Comparison of ENCODE assay signal across 9 cellular contexts in the genomic region with DNA sequence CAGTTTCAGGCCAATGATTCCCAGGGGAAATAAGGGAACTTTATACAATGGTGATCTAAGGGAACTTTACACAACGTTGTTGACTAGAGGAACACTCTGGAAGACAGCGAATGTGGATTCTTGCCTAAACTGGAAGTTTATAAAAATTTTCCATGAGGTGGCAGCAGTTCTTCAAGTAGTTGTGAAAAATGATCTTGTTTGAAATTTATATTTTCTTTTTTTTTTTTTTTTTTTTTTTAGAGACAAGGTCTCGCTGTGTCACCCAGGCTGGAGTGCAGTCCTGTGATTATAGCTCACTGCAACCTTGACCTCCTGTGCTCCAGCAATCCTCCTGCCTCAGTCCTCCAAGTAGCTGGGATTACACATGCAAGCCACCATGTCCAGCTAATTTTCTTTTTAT. TPM values are rescaled to one million over a fixed set of nuclear protein-coding genes. Genes with fewer than 3 reads are reported as not detected.
A peak's percentile ranks its signal among the peaks of the same experiment; 100 is the strongest.
DNase-seq lines count a peak whose midpoint lies in the region; ATAC-seq, FAIRE-seq and TF ChIP-seq lines count a peak whose summit lies in the region.
"Had no signal": no experiment of that assay in that cellular context is flagged by ENCODE, and none has a peak within 500 bp of the region (broad histone marks: within the 10 kb centered on the region; RNA-seq: fewer than 3 reads in every experiment).

No MANE protein-coding gene starts in this region.

- no peak for TF ChIP-seq EP300 in K562 (IDR thresholded peaks at IDR 0.05; ENCODE audit: low read length)

- no peaks in the 10 kb centered on the region for H3K27me3 Mint-ChIP-seq in activated CD4-positive, alpha-beta memory T cell treated with anti-CD3 and anti-CD28 coated beads for 36 hours

- CTCF ChIA-PET in K562 (lab: Yijun Ruan, JAX; ENCODE audit: low intra/inter-chr PET ratio): interaction anchor here (0.6 kb wide), 1 partner anchor 421 kb away, joined by 5 read pairs; no protein-coding TSS in a partner anchor
- CTCF ChIA-PET in activated CD4-positive, alpha-beta memory T cell treated with anti-CD3 and anti-CD28 coated beads for 36 hours (lab: Charles Lee): interaction anchor here (0.6 kb wide), 1 partner anchor 67 kb away, joined by 3 read pairs; no protein-coding TSS in a partner anchor

- H3K36me3 ChIP-seq in K562 (ENCODE audit: control insufficient read depth, insufficient read depth, low read length) (no peaks in the 10 kb centered on the region), right lobe of liver (no peaks in the 10 kb centered on the region)

- no peaks in the 10 kb centered on the region for H3K4me1 Mint-ChIP-seq in activated CD4-positive, alpha-beta memory T cell treated with anti-CD3 and anti-CD28 coated beads for 36 hours (ENCODE audit: low read depth)

- no peaks in the 10 kb centered on the region for H3K79me2 ChIP-seq in K562 (ENCODE audit: control insufficient read depth, insufficient read depth, low read length)

- H3K36me3 Mint-ChIP-seq in activated CD4-positive, alpha-beta memory T cell treated with anti-CD3 and anti-CD28 coated beads for 36 hours: no peaks in the 10 kb centered on the region

- H3K4me2 ChIP-seq in K562 (ENCODE audit: insufficient read depth, low read length): no peak overlapping the region

- no peaks in the 10 kb centered on the region for H3K9me1 ChIP-seq in K562 (ENCODE audit: control insufficient read depth, insufficient read depth, low read length)

- peak; percentile 56 for FAIRE-seq in K562 (lab: Jason Lieb, UNC)
- no peak for FAIRE-seq in urothelium cell line (lab: Jason Lieb, UNC)

- H3K9me3 Mint-ChIP-seq in activated CD4-positive, alpha-beta memory T cell treated with anti-CD3 and anti-CD28 coated beads for 36 hours: no peaks in the 10 kb centered on the region

- peak overlapping the region; percentile 69; the same call in 1 of the 2 replicates for H2AFZ ChIP-seq in K562 (ENCODE audit: low read depth, low read length)

- intact Hi-C loops in K562 (cut with micrococcal nuclease): loop anchor here (5.0 kb wide), 1 partner anchor 82 kb away; no protein-coding TSS in a partner anchor
- intact Hi-C loops in right lobe of liver (cut with DNase I): no loop called here
- intact Hi-C loops in activated CD4-positive, alpha-beta memory T cell treated with anti-CD3 and anti-CD28 coated beads for 36 hours (cut with micrococcal nuclease): no loop called here

- TF ChIP-seq POLR2A in K562 (conservative IDR thresholded peaks at IDR 0.05): no peak
- no peak for TF ChIP-seq POLR2A in right lobe of liver (IDR thresholded peaks at IDR 0.05)

- in situ Hi-C loops in K562 (cut with MboI): no loop called here

- DNase-seq in AG08395 (ENCODE audit: low spot score) (peak; percentile 35), HT-29 (ENCODE audit: low spot score) (peak; percentile 54), K562 (ENCODE audit: extremely low read depth in 1 of 4, low spot score in 3 of 4) (peak in 2 of 4 experiments; percentile 11 to 43), right lobe of liver (no peak), activated T-cell treated with anti-CD3 and anti-CD28 coated beads for 4 hours (no peak), GM19240 (ENCODE audit: insufficient read length, low spot score) (no peak), urothelium cell line (ENCODE audit: low spot score) (no peak)
- no peak for DNase-seq in activated CD4-positive, alpha-beta memory T cell treated with anti-CD3 and anti-CD28 coated beads for 36 hours
- DNase-seq: NCI-H2081 treated with DMSO at 0.1 percent for 48 hours had no signal

- WGBS in K562 (ENCODE audit: insufficient coverage, low coverage, missing lambda C conversion rate): 8% methylated on average over 3 of the region's 3 CpGs
- 5% methylated on average over 3 of the region's 3 CpGs for WGBS in right lobe of liver (ENCODE audit: insufficient coverage, low coverage, low lambda C conversion rate, missing lambda C conversion rate)

- no peak overlapping the region for H3K27ac ChIP-seq in K562 (ENCODE audit: extremely low read depth, low read depth, low read length)
- H3K27ac ChIP-seq in right lobe of liver: peak overlapping the region in 1 of 3 donors; percentile 25

- H3K4me3 Mint-ChIP-seq in activated CD4-positive, alpha-beta memory T cell treated with anti-CD3 and anti-CD28 coated beads for 36 hours: no peak overlapping the region

- H3K4me1 ChIP-seq in K562 (replicated peaks in 1 of 2; ENCODE audit: control insufficient read depth in 2 of 2, insufficient read depth in 2 of 2, low read length in 2 of 2): peaks cover 0 to 2% of the 10 kb centered on the region in 2 experiments; a peak in 2 of 5 replicates
- H3K4me1 ChIP-seq in right lobe of liver: peaks cover 0 to 29% (median 4%) of the 10 kb centered on the region in 4 donors

- no peaks in the 10 kb centered on the region for H4K20me1 ChIP-seq in K562 (replicated peaks; ENCODE audit: control insufficient read depth, insufficient read depth, low read length)

- H3K9me3 ChIP-seq in K562 (replicated peaks; ENCODE audit: control insufficient read depth, insufficient read depth, low read depth, low read length) (no peaks in the 10 kb centered on the region), right lobe of liver (no peaks in the 10 kb centered on the region)

- BruUV-seq in K562 (replicated peaks; lab: Mats Ljungman, UMichigan): no TSS peak

- H3K4me3 ChIP-seq in K562 (no peak overlapping the region), right lobe of liver (no peak overlapping the region)

- peak; percentile 33 to 49; a peak in 3 of 4 replicates for TF ChIP-seq RAD21 in K562 (CRISPR knock-in tag; conservative IDR thresholded peaks at IDR 0.05 in 1 of 2, IDR thresholded peaks at IDR 0.05 in 1 of 2)

- H3K27ac Mint-ChIP-seq in activated CD4-positive, alpha-beta memory T cell treated with anti-CD3 and anti-CD28 coated beads for 36 hours: no peak overlapping the region

- POLR2A ChIA-PET in K562 (lab: Yijun Ruan, JAX): interaction anchor here (0.6 to 1.0 kb wide), 3 partner anchors 8 to 908 kb away, joined by 3 read pairs; no protein-coding TSS in a partner anchor
- POLR2A ChIA-PET in activated CD4-positive, alpha-beta memory T cell treated with anti-CD3 and anti-CD28 coated beads for 36 hours (lab: Charles Lee): no interaction called here

- peaks cover 0 to 6% of the 10 kb centered on the region in 2 experiments; a peak in 1 of 5 replicates for H3K27me3 ChIP-seq in K562 (ENCODE audit: control insufficient read depth in 2 of 2, insufficient read depth in 2 of 2, low read length in 2 of 2)
- no peaks in the 10 kb centered on the region for H3K27me3 ChIP-seq in right lobe of liver

- peak; percentile 43 for ATAC-seq in K562
- peak; percentile 50 to 82 (median 76) for ATAC-seq in right lobe of liver

- no peak overlapping the region for H3K9ac ChIP-seq in K562 (ENCODE audit: insufficient read depth in 1 of 2, low read depth in 2 of 2, low read length in 2 of 2)

- TF ChIP-seq CTCF in K562 (IDR thresholded peaks at IDR 0.05 in 2 of 3, conservative IDR thresholded peaks at IDR 0.05 in 1 of 3; ENCODE audit: insufficient read depth in 2 of 3, low read depth in 1 of 3, low read length in 3 of 3) (peak in 2 of 3 experiments; percentile 20 to 55; a peak in 2 of 6 replicates), right lobe of liver (IDR thresholded peaks at IDR 0.05) (peak in 3 of 4 donors; percentile 26 to 35 (median 34))

TF ChIP-seq in K562, 482 proteins besides CTCF, POLR2A, EP300 and RAD21 (continues in another document):
- TF ChIP-seq TAL1 (IDR thresholded peaks at IDR 0.05) (no peak), ZNF263 (CRISPR knock-in tag; IDR thresholded peaks at IDR 0.05; ENCODE audit: borderline replicate concordance) (peak; percentile 52; the same call in 1 of the 2 replicates), SP2 (IDR thresholded peaks at IDR 0.05; ENCODE audit: extremely low read depth, low read depth, low read length, poor library complexity, severe bottlenecking) (no peak), CXXC5 (CRISPR knock-in tag; IDR thresholded peaks at IDR 0.05) (no peak), LEF1 (IDR thresholded peaks at IDR 0.05) (no peak), TBL1XR1 (IDR thresholded peaks at IDR 0.05; ENCODE audit: low read length in 2 of 2) (no peak)
- TF ChIP-seq, protein P1, sequence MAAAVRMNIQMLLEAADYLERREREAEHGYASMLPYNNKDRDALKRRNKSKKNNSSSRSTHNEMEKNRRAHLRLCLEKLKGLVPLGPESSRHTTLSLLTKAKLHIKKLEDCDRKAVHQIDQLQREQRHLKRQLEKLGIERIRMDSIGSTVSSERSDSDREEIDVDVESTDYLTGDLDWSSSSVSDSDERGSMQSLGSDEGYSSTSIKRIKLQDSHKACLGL (CRISPR knock-in tag; IDR thresholded peaks at IDR 0.05; ENCODE audit: borderline replicate concordance, poor library complexity, severe bottlenecking): peak; percentile 5

RNA-seq across cellular contexts. Expression of a gene that starts 32.1 kb away (rescaled TPM):
- 219 and 240 TPM in 2 replicates for total RNA-seq in HT-29 (2014; rRNA removed; shearing (Covaris generic))
- total RNA-seq in K562 (2011; cell fraction: chromatin; rRNA removed; ENCODE audit: low replicate concordance): 354 and 727 TPM in 2 replicates
- total RNA-seq in K562 (2011; cell fraction: nucleolus; rRNA removed): 159 and 162 TPM in 2 replicates
- total RNA-seq in K562 (2011; cell fraction: nucleoplasm; rRNA removed): 250 and 342 TPM in 2 replicates
- 90.0 and 141 TPM in 2 replicates for total RNA-seq in K562 (2014; rRNA removed)
- total RNA-seq in K562 (2014; rRNA removed; fragmentation: Illumina TruSeq; extraction: Trizol): 112 and 113 TPM in 2 replicates
- 96.8 and 103 TPM in 2 replicates for total RNA-seq in K562 (2015; rRNA removed; fragmentation: Illumina TruSeq; extraction: Trizol)
- total RNA-seq in K562 (2021): 161 and 162 TPM in 2 replicates
- polyA plus RNA-seq in K562 (2011; rRNA removed): 65.7 and 70.5 TPM in 2 replicates
- 23.9 and 71.9 TPM in 2 replicates for polyA plus RNA-seq in K562 (2011; cell fraction: cytosol; rRNA removed)
- polyA plus RNA-seq in K562 (2011; cell fraction: nucleus; rRNA removed): 147 and 175 TPM in 2 replicates
- 83.7 and 98.2 TPM in 2 replicates for polyA plus RNA-seq in K562 (2012)
- polyA plus RNA-seq in K562 (2014; fragmentation: Illumina TruSeq; extraction: Trizol): 112 and 138 TPM in 2 replicates
- polyA plus RNA-seq in K562 (2014; fragmentation: Nextera tagmentation; extraction: Ambion mirVana): 10 to 100 TPM in 1 of 2 experiments, 1 to 10 TPM in 1; 8.4 to 12.6 TPM
- 79.2 and 80.5 TPM in 2 replicates for polyA plus RNA-seq in K562 (2014; rRNA removed)
- 52.0 and 61.9 TPM in 2 replicates for polyA minus RNA-seq in K562 (2011; rRNA and poly(A)+ RNA removed)
- polyA minus RNA-seq in K562 (2011; cell fraction: cytosol; rRNA and poly(A)+ RNA removed): 42.7 and 48.1 TPM in 2 replicates
- 73.9 and 81.9 TPM in 2 replicates for polyA minus RNA-seq in K562 (2011; cell fraction: nucleus; rRNA and poly(A)+ RNA removed)
- 100 to 1,000 TPM in 2 of 6 experiments, 10 to 100 TPM in 4; 59.0 to 116 (median 90.9) TPM for total RNA-seq in right lobe of liver
- total RNA-seq in activated CD4-positive, alpha-beta memory T cell treated with anti-CD3 and anti-CD28 coated beads for 36 hours: 100 to 1,000 TPM; 113 to 116 TPM

Comparison
In these comparisons a context has a peak if more than half of its experiments do, and no peak if none do; other contexts are left out.
1. DNase-seq: peak in AG08395 (single experiment) and HT-29 (single experiment); none in right lobe of liver (0 of 3), activated T-cell treated with anti-CD3 and anti-CD28 coated beads for 4 hours (single experiment), activated CD4-positive, alpha-beta memory T cell treated with anti-CD3 and anti-CD28 coated beads for 36 hours (single experiment), GM19240 (single experiment) and urothelium cell line (single experiment).